In the genomic region with DNA sequence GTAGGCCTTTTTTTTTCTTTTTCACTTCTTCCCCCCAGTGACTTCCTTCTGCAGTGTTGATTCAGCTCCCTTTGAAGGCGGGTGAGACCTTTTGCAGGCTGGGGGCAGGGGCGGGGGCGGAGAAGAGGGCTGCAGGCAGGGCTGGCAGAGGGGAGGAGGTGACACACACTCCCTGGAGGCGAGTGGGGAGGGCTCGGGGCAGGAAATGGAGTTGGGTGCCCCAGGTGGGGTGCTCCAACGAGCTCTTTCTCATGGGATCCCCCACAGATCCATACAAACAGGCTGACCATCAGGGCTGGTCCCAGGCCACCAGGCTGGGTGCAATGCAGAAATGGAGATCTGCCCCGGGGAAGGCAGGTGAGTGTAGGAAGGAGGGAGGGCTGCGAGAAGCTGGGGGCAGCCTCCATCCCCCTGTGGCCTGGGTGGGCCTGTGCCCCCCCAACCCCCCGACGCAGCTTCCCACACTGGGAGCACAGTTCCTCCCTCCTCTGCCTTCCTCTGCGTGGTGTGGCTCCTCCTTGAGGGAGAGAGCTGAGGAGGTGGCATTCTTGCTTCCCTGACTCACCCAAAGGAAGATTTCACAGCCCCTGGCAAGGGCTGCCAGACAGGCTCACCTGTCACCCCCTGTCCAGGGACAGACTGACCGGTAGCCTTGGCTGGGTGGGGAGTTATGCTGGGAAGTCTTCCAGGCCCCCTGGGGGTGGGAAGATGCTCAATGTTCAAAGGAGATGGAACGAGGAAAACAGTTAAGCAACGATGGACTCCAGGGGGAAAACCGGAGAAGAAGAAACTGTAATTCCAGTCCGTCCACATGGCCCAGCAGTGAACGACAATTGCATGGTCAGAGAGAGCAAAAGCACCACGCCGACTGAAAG, we compare ENCODE assay signal across 1 cellular context.
TF ChIP-seq lines count a peak whose summit lies in the region.

No MANE protein-coding gene starts in this region.

TF ChIP-seq in HepG2, 621 proteins besides CTCF, POLR2A, EP300 and RAD21 (continued from another document):
- TF ChIP-seq, protein P1, sequence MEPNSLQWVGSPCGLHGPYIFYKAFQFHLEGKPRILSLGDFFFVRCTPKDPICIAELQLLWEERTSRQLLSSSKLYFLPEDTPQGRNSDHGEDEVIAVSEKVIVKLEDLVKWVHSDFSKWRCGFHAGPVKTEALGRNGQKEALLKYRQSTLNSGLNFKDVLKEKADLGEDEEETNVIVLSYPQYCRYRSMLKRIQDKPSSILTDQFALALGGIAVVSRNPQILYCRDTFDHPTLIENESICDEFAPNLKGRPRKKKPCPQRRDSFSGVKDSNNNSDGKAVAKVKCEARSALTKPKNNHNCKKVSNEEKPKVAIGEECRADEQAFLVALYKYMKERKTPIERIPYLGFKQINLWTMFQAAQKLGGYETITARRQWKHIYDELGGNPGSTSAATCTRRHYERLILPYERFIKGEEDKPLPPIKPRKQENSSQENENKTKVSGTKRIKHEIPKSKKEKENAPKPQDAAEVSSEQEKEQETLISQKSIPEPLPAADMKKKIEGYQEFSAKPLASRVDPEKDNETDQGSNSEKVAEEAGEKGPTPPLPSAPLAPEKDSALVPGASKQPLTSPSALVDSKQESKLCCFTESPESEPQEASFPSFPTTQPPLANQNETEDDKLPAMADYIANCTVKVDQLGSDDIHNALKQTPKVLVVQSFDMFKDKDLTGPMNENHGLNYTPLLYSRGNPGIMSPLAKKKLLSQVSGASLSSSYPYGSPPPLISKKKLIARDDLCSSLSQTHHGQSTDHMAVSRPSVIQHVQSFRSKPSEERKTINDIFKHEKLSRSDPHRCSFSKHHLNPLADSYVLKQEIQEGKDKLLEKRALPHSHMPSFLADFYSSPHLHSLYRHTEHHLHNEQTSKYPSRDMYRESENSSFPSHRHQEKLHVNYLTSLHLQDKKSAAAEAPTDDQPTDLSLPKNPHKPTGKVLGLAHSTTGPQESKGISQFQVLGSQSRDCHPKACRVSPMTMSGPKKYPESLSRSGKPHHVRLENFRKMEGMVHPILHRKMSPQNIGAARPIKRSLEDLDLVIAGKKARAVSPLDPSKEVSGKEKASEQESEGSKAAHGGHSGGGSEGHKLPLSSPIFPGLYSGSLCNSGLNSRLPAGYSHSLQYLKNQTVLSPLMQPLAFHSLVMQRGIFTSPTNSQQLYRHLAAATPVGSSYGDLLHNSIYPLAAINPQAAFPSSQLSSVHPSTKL (CRISPR knock-in tag; IDR thresholded peaks at IDR 0.05): no peak
- no peak for TF ChIP-seq ZBTB40 (IDR thresholded peaks at IDR 0.05)
- 0 out of 2 replicates have a peak, but pooled peaks have one; percentile 17 for TF ChIP-seq ZBTB40 (CRISPR knock-in tag; IDR thresholded peaks at IDR 0.05)
- TF ChIP-seq ZNF142 (CRISPR knock-in tag; IDR thresholded peaks at IDR 0.05): no peak
- TF ChIP-seq RARA (CRISPR knock-in tag; IDR thresholded peaks at IDR 0.05): peak; percentile 42; the same call in 1 of the 2 replicates
- TF ChIP-seq, protein P2, sequence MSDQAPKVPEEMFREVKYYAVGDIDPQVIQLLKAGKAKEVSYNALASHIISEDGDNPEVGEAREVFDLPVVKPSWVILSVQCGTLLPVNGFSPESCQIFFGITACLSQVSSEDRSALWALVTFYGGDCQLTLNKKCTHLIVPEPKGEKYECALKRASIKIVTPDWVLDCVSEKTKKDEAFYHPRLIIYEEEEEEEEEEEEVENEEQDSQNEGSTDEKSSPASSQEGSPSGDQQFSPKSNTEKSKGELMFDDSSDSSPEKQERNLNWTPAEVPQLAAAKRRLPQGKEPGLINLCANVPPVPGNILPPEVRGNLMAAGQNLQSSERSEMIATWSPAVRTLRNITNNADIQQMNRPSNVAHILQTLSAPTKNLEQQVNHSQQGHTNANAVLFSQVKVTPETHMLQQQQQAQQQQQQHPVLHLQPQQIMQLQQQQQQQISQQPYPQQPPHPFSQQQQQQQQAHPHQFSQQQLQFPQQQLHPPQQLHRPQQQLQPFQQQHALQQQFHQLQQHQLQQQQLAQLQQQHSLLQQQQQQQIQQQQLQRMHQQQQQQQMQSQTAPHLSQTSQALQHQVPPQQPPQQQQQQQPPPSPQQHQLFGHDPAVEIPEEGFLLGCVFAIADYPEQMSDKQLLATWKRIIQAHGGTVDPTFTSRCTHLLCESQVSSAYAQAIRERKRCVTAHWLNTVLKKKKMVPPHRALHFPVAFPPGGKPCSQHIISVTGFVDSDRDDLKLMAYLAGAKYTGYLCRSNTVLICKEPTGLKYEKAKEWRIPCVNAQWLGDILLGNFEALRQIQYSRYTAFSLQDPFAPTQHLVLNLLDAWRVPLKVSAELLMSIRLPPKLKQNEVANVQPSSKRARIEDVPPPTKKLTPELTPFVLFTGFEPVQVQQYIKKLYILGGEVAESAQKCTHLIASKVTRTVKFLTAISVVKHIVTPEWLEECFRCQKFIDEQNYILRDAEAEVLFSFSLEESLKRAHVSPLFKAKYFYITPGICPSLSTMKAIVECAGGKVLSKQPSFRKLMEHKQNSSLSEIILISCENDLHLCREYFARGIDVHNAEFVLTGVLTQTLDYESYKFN (CRISPR knock-in tag; conservative IDR thresholded peaks at IDR 0.05): peak; percentile 67
- no peak for TF ChIP-seq FLYWCH1 (CRISPR knock-in tag; IDR thresholded peaks at IDR 0.05)
- TF ChIP-seq ZBTB49 (CRISPR knock-in tag; IDR thresholded peaks at IDR 0.05; ENCODE audit: borderline replicate concordance): no peak
- TF ChIP-seq SAP130 (CRISPR knock-in tag; IDR thresholded peaks at IDR 0.05; ENCODE audit: low read depth): peak; percentile 40
- TF ChIP-seq NKX3-1 (CRISPR knock-in tag; IDR thresholded peaks at IDR 0.05): no peak
TF ChIP-seq in HepG2: peak in this region for 20.
